In genomic region chr13:26759156-26759906, GRCh38 we compare ENCODE assay signal across 13 cellular contexts. TPM values are rescaled to one million over a fixed set of nuclear protein-coding genes. Genes with fewer than 3 reads are reported as not detected.
DNase-seq lines count a peak whose midpoint lies in the region; ATAC-seq and TF ChIP-seq lines count a peak whose summit lies in the region.
"Had no signal": no experiment of that assay in that cellular context is flagged by ENCODE, and none has a peak within 500 bp of the region (broad histone marks: within the 10 kb centered on the region; RNA-seq: fewer than 3 reads in every experiment).

No MANE protein-coding gene starts in this region.

- TF ChIP-seq POLR2A in Peyer's patch (IDR thresholded peaks at IDR 0.05) = no peak

- H3K36me3 ChIP-seq in subcutaneous abdominal adipose tissue (ENCODE audit: control insufficient read depth in 5 of 5, insufficient read depth in 5 of 5, low read length in 5 of 5) (no peaks in the 10 kb centered on the region), Peyer's patch (no peaks in the 10 kb centered on the region)
- H3K36me3 ChIP-seq: neutrophil had no signal

- no peaks in the 10 kb centered on the region for H3K36me3 Mint-ChIP-seq in activated T-cell treated with anti-CD3 and anti-CD28 coated beads, Interleukin-2, amount 50 U/mL, for 24 hours (ENCODE audit: low read depth)
- no peaks in the 10 kb centered on the region for H3K36me3 Mint-ChIP-seq in activated naive CD8-positive, alpha-beta T cell treated with anti-CD3 and anti-CD28 coated beads, Interleukin-2, amount 10 ng/mL, durations not matched to agents 7 days and 5 days

- no peak for ATAC-seq in activated naive CD8-positive, alpha-beta T cell treated with anti-CD3 and anti-CD28 coated beads, Interleukin-2, amount 10 ng/mL, durations not matched to agents 7 days and 5 days (ENCODE audit: low read depth)

- H3K9ac ChIP-seq in subcutaneous abdominal adipose tissue (ENCODE audit: low read length in 5 of 5) = no peak overlapping the region
- H3K9ac ChIP-seq: KMS-11 had no signal

- POLR2A ChIA-PET in activated naive CD8-positive, alpha-beta T cell treated with anti-CD3 and anti-CD28 coated beads, Interleukin-2, amount 10 ng/mL, durations not matched to agents 7 days and 5 days (lab: Charles Lee) = no interaction called here

- peak overlapping the region; percentile 24 for H3K4me3 Mint-ChIP-seq in activated T-cell treated with anti-CD3 and anti-CD28 coated beads, Interleukin-2, amount 50 U/mL, for 24 hours
- peak overlapping the region; percentile 33 for H3K4me3 Mint-ChIP-seq in activated naive CD8-positive, alpha-beta T cell treated with anti-CD3 and anti-CD28 coated beads, Interleukin-2, amount 10 ng/mL, durations not matched to agents 7 days and 5 days

- H3K27ac Mint-ChIP-seq in activated T-cell treated with anti-CD3 and anti-CD28 coated beads, Interleukin-2, amount 50 U/mL, for 24 hours = no peak overlapping the region
- H3K27ac Mint-ChIP-seq in activated naive CD8-positive, alpha-beta T cell treated with anti-CD3 and anti-CD28 coated beads, Interleukin-2, amount 10 ng/mL, durations not matched to agents 7 days and 5 days = no peak overlapping the region

- no peak for TF ChIP-seq CTCF in Peyer's patch (IDR thresholded peaks at IDR 0.05)

- H3K27me3 Mint-ChIP-seq in activated T-cell treated with anti-CD3 and anti-CD28 coated beads, Interleukin-2, amount 50 U/mL, for 24 hours = peaks cover 66% of the 10 kb centered on the region
- H3K27me3 Mint-ChIP-seq in activated naive CD8-positive, alpha-beta T cell treated with anti-CD3 and anti-CD28 coated beads, Interleukin-2, amount 10 ng/mL, durations not matched to agents 7 days and 5 days = peaks cover 65% of the 10 kb centered on the region

- H3K27me3 ChIP-seq in subcutaneous abdominal adipose tissue (ENCODE audit: control insufficient read depth in 5 of 5, insufficient read depth in 4 of 5, low read length in 5 of 5) (peaks cover 15 to 40% (median 31%) of the 10 kb centered on the region in 5 donors), Peyer's patch (no peaks in the 10 kb centered on the region)

- peaks cover 0 to 15% (median 14%) of the 10 kb centered on the region in 5 donors for H3K4me1 ChIP-seq in subcutaneous abdominal adipose tissue (ENCODE audit: control insufficient read depth in 5 of 5, insufficient read depth in 5 of 5, low read length in 5 of 5)
- H3K4me1 ChIP-seq in Peyer's patch = peaks cover 0 to 10% (median 0%) of the 10 kb centered on the region in 4 donors

- H3K4me1 Mint-ChIP-seq in activated T-cell treated with anti-CD3 and anti-CD28 coated beads, Interleukin-2, amount 50 U/mL, for 24 hours (ENCODE audit: low read depth) = peaks cover 10% of the 10 kb centered on the region
- H3K4me1 Mint-ChIP-seq in activated naive CD8-positive, alpha-beta T cell treated with anti-CD3 and anti-CD28 coated beads, Interleukin-2, amount 10 ng/mL, durations not matched to agents 7 days and 5 days = peaks cover 5% of the 10 kb centered on the region

- DNase-seq in activated T-cell treated with anti-CD3 and anti-CD28 coated beads, Interleukin-2, amount 50 U/mL, for 24 hours = no peak
- DNase-seq in activated T-cell treated with anti-CD3 and anti-CD28 coated beads, Interleukin-2, amount 50 U/mL, for 1 hour = no peak
- DNase-seq in activated naive CD8-positive, alpha-beta T cell treated with anti-CD3 and anti-CD28 coated beads, Interleukin-2, amount 10 ng/mL, durations not matched to agents 7 days and 5 days = no peak
- DNase-seq in kidney glomerular epithelial cell (lab: John Stamatoyannopoulos, UW) = peak; percentile 3
- DNase-seq in DMS153 treated with DMSO at 0.1 percent for 48 hours (lab: John Stamatoyannopoulos, UW; ENCODE audit: unreplicated experiment) = no peak
- no peak for DNase-seq in Peyer's patch
- no peak for DNase-seq in activated CD4-positive, alpha-beta T cell treated with anti-CD3 and anti-CD28 coated beads, Interleukin-2, amount 50 U/mL, for 1 hour
- DNase-seq: ACHN; NK-92 treated with Interleukin-12 subunit alpha and Interleukin-12 subunit beta, amount 100 ng/mL, for 24 hours had no signal

- no peaks in the 10 kb centered on the region for H3K9me3 Mint-ChIP-seq in activated T-cell treated with anti-CD3 and anti-CD28 coated beads, Interleukin-2, amount 50 U/mL, for 24 hours
- H3K9me3 Mint-ChIP-seq in activated naive CD8-positive, alpha-beta T cell treated with anti-CD3 and anti-CD28 coated beads, Interleukin-2, amount 10 ng/mL, durations not matched to agents 7 days and 5 days = no peaks in the 10 kb centered on the region

- no peaks in the 10 kb centered on the region for H3K9me3 ChIP-seq in subcutaneous abdominal adipose tissue (ENCODE audit: control insufficient read depth in 5 of 5, low read length in 5 of 5)
- no peaks in the 10 kb centered on the region for H3K9me3 ChIP-seq in Peyer's patch
- H3K9me3 ChIP-seq: neutrophil had no signal

- peak overlapping the region in 4 of 5 donors; percentile 36 to 62 (median 44) for H3K4me3 ChIP-seq in subcutaneous abdominal adipose tissue (ENCODE audit: low read depth in 1 of 5, low read length in 5 of 5)
- peak overlapping the region in 1 of 4 donors; percentile 36 for H3K4me3 ChIP-seq in Peyer's patch

- no peak overlapping the region for H3K27ac ChIP-seq in subcutaneous abdominal adipose tissue (ENCODE audit: low read depth, low read length)
- H3K27ac ChIP-seq in Peyer's patch = no peak overlapping the region
- H3K27ac ChIP-seq: KMS-11, neutrophil had no signal

RNA-seq across cellular contexts. Expression of gene GPR12, which starts 1.3 kb away (rescaled TPM):
- total RNA-seq in activated naive CD8-positive, alpha-beta T cell treated with anti-CD3 and anti-CD28 coated beads, Interleukin-2, amount 10 ng/mL, durations not matched to agents 7 days and 5 days = not detected
- not detected for total RNA-seq in Peyer's patch
- total RNA-seq: fibroblast of villous mesenchyme had no signal
